In genomic region chr3:168386301-168386700, GRCh38 we compare ENCODE assay signal across 26 cellular contexts.
"Had no signal": no experiment of that assay in that cellular context is flagged by ENCODE, and none has a peak within 500 bp of the region (broad histone marks: within the 10 kb centered on the region; RNA-seq: fewer than 3 reads in every experiment).

No MANE protein-coding gene starts in this region.

- H3K4me1 Mint-ChIP-seq: naive thymus-derived CD4-positive, alpha-beta T cell had no signal

- ATAC-seq: effector memory CD8-positive, alpha-beta T cell; esophagus mucosa; gastroesophageal sphincter; heart left ventricle; left cardiac atrium; left lung; left ventricle myocardium superior; lower lobe of right lung; naive thymus-derived CD4-positive, alpha-beta T cell had no signal

- H3K27me3 Mint-ChIP-seq: dendritic cell treated with granulocyte-macrophage colony-stimulating factor and Interleukin-4, amounts not matched to agents 40 ng/mL and 50 ng/mL, for 4 days; effector memory CD8-positive, alpha-beta T cell; naive thymus-derived CD4-positive, alpha-beta T cell had no signal

- H3K27ac ChIP-seq: colonic mucosa, epithelial cell of prostate, esophagus squamous epithelium, gastroesophageal sphincter, heart left ventricle, hepatocyte, left lung, lower lobe of right lung had no signal

- H2AFZ ChIP-seq: hepatocyte had no signal

- H3K27ac Mint-ChIP-seq: dendritic cell treated with granulocyte-macrophage colony-stimulating factor and Interleukin-4, amounts not matched to agents 40 ng/mL and 50 ng/mL, for 4 days; effector memory CD8-positive, alpha-beta T cell; endodermal cell; naive thymus-derived CD4-positive, alpha-beta T cell had no signal

- H3K27me3 ChIP-seq: colonic mucosa, esophagus squamous epithelium, gastroesophageal sphincter, heart left ventricle, hepatocyte, left lung had no signal

- H3K36me3 Mint-ChIP-seq: naive thymus-derived CD4-positive, alpha-beta T cell had no signal

- H3K36me3 ChIP-seq: colonic mucosa, esophagus squamous epithelium, gastroesophageal sphincter, heart left ventricle, left lung, lower lobe of right lung had no signal

- H3K9me3 Mint-ChIP-seq: endodermal cell had no signal

- H3K4me3 ChIP-seq: colonic mucosa, esophagus squamous epithelium, gastroesophageal sphincter, heart left ventricle, hepatocyte, left lung, lower lobe of right lung had no signal

- DNase-seq: colonic mucosa; cortex of kidney; effector CD8-positive, alpha-beta T cell; effector memory CD8-positive, alpha-beta T cell; endodermal cell; erythroblast; esophagus squamous epithelium; foreskin fibroblast; foreskin melanocyte; heart left ventricle; hypothalamus; left cardiac atrium; left lung; left ventricle myocardium superior; lower lobe of right lung; mesenchymal stem cell; naive thymus-derived CD4-positive, alpha-beta T cell had no signal

- FAIRE-seq: endometrium, islet of Langerhans, keratinocyte had no signal

- H3K4me1 ChIP-seq: colonic mucosa, esophagus squamous epithelium, gastroesophageal sphincter, heart left ventricle, left lung, lower lobe of right lung had no signal

- H3K79me2 ChIP-seq: hepatocyte had no signal

- H3K4me3 Mint-ChIP-seq: dendritic cell treated with granulocyte-macrophage colony-stimulating factor and Interleukin-4, amounts not matched to agents 40 ng/mL and 50 ng/mL, for 4 days; effector memory CD8-positive, alpha-beta T cell; endodermal cell; mesothelial cell of epicardium; naive thymus-derived CD4-positive, alpha-beta T cell had no signal

- H3K4me2 ChIP-seq: hepatocyte had no signal

- H3K9me3 ChIP-seq: colonic mucosa, esophagus squamous epithelium, lower lobe of right lung had no signal
